In genomic region chr1:98405581-98406059, GRCh38 we compare ENCODE assay signal across 8 cellular contexts.
DNase-seq lines count a peak whose midpoint lies in the region; ATAC-seq and TF ChIP-seq lines count a peak whose summit lies in the region.

No MANE protein-coding gene starts in this region.

- H4K20me1 ChIP-seq in Karpas-422 (ENCODE audit: insufficient read depth, low read depth, low read length) = no peaks in the 10 kb centered on the region

- TF ChIP-seq CTCF in RWPE1 (conservative IDR thresholded peaks at IDR 0.05; ENCODE audit: low read depth) = no peak

- H3K27ac ChIP-seq in Karpas-422 (ENCODE audit: low read length) (no peak overlapping the region), RWPE1 (no peak overlapping the region)

- H3K36me3 ChIP-seq in Karpas-422 (ENCODE audit: insufficient read depth, low read length) = no peaks in the 10 kb centered on the region

- H3K4me3 ChIP-seq in Karpas-422 (ENCODE audit: low read length) = no peak overlapping the region

- no peaks in the 10 kb centered on the region for H3K9me3 ChIP-seq in Karpas-422 (ENCODE audit: low read length)

- peak; percentile 47 for DNase-seq in ACHN
- DNase-seq in activated CD8-positive, alpha-beta T cell treated with anti-CD3 and anti-CD28 coated beads, Interleukin-2, amount 10 ng/mL, durations not matched to agents 7 days and 5 days = no peak
- DNase-seq in Karpas-422 = no peak
- DNase-seq in RWPE1 (ENCODE audit: low spot score) = no peak
- no peak for DNase-seq in medulla oblongata (ENCODE audit: extremely low spot score)
- DNase-seq in NCI-H2107 (lab: John Stamatoyannopoulos, UW) = no peak

- H3K9me3 Mint-ChIP-seq in activated CD8-positive, alpha-beta T cell treated with anti-CD3 and anti-CD28 coated beads, Interleukin-2, amount 10 ng/mL, durations not matched to agents 7 days and 5 days (ENCODE audit: insufficient read depth) = no peaks in the 10 kb centered on the region

- POLR2A ChIA-PET in activated CD8-positive, alpha-beta T cell treated with anti-CD3 and anti-CD28 coated beads, Interleukin-2, amount 10 ng/mL, durations not matched to agents 7 days and 5 days (lab: Charles Lee) = interaction anchor here (0.8 kb wide), 1 partner anchor 13 kb away, joined by 6 read pairs; no protein-coding TSS in a partner anchor
- POLR2A ChIA-PET in RWPE1 (lab: Yijun Ruan, JAX; ENCODE audit: low non-redundant PET) = no interaction called here

- no peak overlapping the region for H2AFZ ChIP-seq in Karpas-422 (ENCODE audit: low read length)

- H3K79me2 ChIP-seq in Karpas-422 (ENCODE audit: low read length) = no peaks in the 10 kb centered on the region

- CTCF ChIA-PET in activated CD8-positive, alpha-beta T cell treated with anti-CD3 and anti-CD28 coated beads, Interleukin-2, amount 10 ng/mL, durations not matched to agents 7 days and 5 days (lab: Charles Lee) = interaction anchor here (1.2 to 2.2 kb wide), 2 partner anchors 12 to 17 kb away, joined by 3 to 7 read pairs; no protein-coding TSS in a partner anchor
- CTCF ChIA-PET in RWPE1 (lab: Yijun Ruan, JAX) = no interaction called here

- H3K9ac ChIP-seq in Karpas-422 (ENCODE audit: low read length) = no peak overlapping the region

- peak overlapping the region; percentile 64 for H3K4me3 Mint-ChIP-seq in activated CD8-positive, alpha-beta T cell treated with anti-CD3 and anti-CD28 coated beads, Interleukin-2, amount 10 ng/mL, durations not matched to agents 7 days and 5 days

- ATAC-seq in GM19452 (IDR thresholded peaks at IDR 0.05; ENCODE audit: unreplicated experiment) (peak; percentile 64), HG03159 (IDR thresholded peaks at IDR 0.05; ENCODE audit: unreplicated experiment) (peak; percentile 65)
- peak; percentile 58 for ATAC-seq in activated CD8-positive, alpha-beta T cell treated with anti-CD3 and anti-CD28 coated beads, Interleukin-2, amount 10 ng/mL, durations not matched to agents 7 days and 5 days

- H3K27ac Mint-ChIP-seq in activated CD8-positive, alpha-beta T cell treated with anti-CD3 and anti-CD28 coated beads, Interleukin-2, amount 10 ng/mL, durations not matched to agents 7 days and 5 days = peak overlapping the region; percentile 86

- no peaks in the 10 kb centered on the region for H3K4me1 ChIP-seq in Karpas-422 (ENCODE audit: low read length)

- H3K27me3 ChIP-seq in Karpas-422 (ENCODE audit: low read length) = no peaks in the 10 kb centered on the region

- H3K36me3 Mint-ChIP-seq in activated CD8-positive, alpha-beta T cell treated with anti-CD3 and anti-CD28 coated beads, Interleukin-2, amount 10 ng/mL, durations not matched to agents 7 days and 5 days (ENCODE audit: low read depth) = peaks cover 2% of the 10 kb centered on the region

- peaks cover 45% of the 10 kb centered on the region for H3K4me1 Mint-ChIP-seq in activated CD8-positive, alpha-beta T cell treated with anti-CD3 and anti-CD28 coated beads, Interleukin-2, amount 10 ng/mL, durations not matched to agents 7 days and 5 days (ENCODE audit: low read depth)

- no peak overlapping the region for H3K4me2 ChIP-seq in Karpas-422 (ENCODE audit: low read depth, low read length, poor library complexity, severe bottlenecking)

- in situ Hi-C loops in ACHN (cut with HindIII; ENCODE audit: low pct_ligation_motif_present, low pct_unique_long_range_greater_than_20kb, low sequenced_read_pairs) = no loop called here

- no peaks in the 10 kb centered on the region for H3K9me2 ChIP-seq in Karpas-422 (replicated peaks; ENCODE audit: insufficient read depth, low read length)

- H3K27me3 Mint-ChIP-seq in activated CD8-positive, alpha-beta T cell treated with anti-CD3 and anti-CD28 coated beads, Interleukin-2, amount 10 ng/mL, durations not matched to agents 7 days and 5 days (ENCODE audit: low read depth) = peaks cover 8% of the 10 kb centered on the region
